8 cellular contexts compared by ENCODE assay signal in the genomic region with DNA sequence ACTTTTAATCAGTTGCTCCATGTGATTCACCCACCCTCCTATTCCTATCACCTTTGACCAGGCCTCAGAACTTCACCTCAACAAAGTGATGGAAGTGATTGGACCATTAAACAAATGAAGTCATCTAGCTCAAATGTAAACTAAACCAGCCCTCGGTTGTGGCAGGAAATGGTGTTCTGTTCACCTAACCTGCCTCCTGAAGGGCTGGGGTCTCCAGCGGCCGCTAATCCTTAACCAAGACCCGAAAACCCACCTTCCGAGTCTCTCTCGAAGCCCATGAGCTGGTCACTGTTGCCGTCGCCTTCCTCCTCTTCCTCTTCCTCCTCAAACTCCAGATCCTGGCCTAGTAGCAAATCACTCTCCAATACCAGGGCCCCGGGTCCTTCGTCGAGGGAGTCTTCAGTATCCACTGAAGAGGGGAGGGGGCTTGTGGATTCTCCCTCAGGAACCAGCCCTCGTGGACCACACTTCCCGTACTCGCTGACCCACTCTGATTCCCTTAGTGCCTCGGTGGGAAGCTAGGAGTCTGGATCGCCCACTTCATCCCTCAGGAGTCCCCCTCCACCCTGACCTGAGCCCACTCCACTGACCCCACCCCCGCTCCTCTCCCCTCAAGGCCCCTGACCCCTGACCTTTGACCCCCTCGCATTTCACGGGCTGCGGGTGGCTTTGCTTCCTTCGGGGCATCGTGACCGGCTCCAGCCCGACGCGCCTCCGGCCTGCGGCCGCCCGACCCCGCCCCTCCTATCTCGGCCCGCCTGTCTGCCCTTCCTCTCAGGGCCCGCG. TPM values are rescaled to one million over a fixed set of nuclear protein-coding genes. Genes with fewer than 3 reads are reported as not detected.
DNase-seq lines count a peak whose midpoint lies in the region; ATAC-seq lines count a peak whose summit lies in the region.

No MANE protein-coding gene starts in this region.

- no peaks in the 10 kb centered on the region for H4K20me1 ChIP-seq in GM23248 (ENCODE audit: insufficient read depth)

- H3K9ac ChIP-seq in GM23248 = peak overlapping the region; percentile 94

- peak overlapping the region; percentile 91 for H3K4me3 ChIP-seq in GM23248

- 0 to 2% methylated on average over 31 to 35 of the region's 35 CpGs for WGBS in GM23248 (ENCODE audit: low coverage in 1 of 2, low lambda C conversion rate in 2 of 2, missing lambda C conversion rate in 2 of 2), 2 experiments

- H3K36me3 ChIP-seq in GM23248 (ENCODE audit: low read depth) = no peaks in the 10 kb centered on the region

- no peak for ATAC-seq in GM18868 (IDR thresholded peaks at IDR 0.05; ENCODE audit: unreplicated experiment)

- peak overlapping the region; percentile 96 for H3K4me2 ChIP-seq in GM23248 (ENCODE audit: unreplicated experiment)

- H3K79me2 ChIP-seq in GM23248 (ENCODE audit: insufficient read depth) = peaks cover 43% of the 10 kb centered on the region

- H3K9me3 ChIP-seq in GM23248 (ENCODE audit: low read depth) = no peaks in the 10 kb centered on the region

- H3K27me3 ChIP-seq in GM23248 (replicated peaks; ENCODE audit: insufficient read depth) = no peaks in the 10 kb centered on the region

- H3F3A ChIP-seq in GM23248 (ENCODE audit: insufficient read depth) = peaks cover 33% of the 10 kb centered on the region

- H3K4me1 ChIP-seq in GM23248 (ENCODE audit: insufficient read depth) = peaks cover 8% of the 10 kb centered on the region

- peak overlapping the region; percentile 90 for H3K27ac ChIP-seq in GM23248

- peak overlapping the region; percentile 12; the same call in 1 of the 2 replicates for H2AFZ ChIP-seq in GM23248

- H3K9me2 ChIP-seq in GM23248 (ENCODE audit: insufficient read depth) = no peaks in the 10 kb centered on the region

- in situ Hi-C loops in GM23248 (cut with MboI) = no loop called here

- DNase-seq in DMS79 treated with DMSO at 0.1 percent for 48 hours (lab: John Stamatoyannopoulos, UW) (peak; percentile 8), GM23248 (peak; percentile 54), NCI-H2171 treated with DMSO at 0.1 percent for 48 hours (lab: John Stamatoyannopoulos, UW) (peak; percentile 41), glomerular visceral epithelial cell (ENCODE audit: extremely low spot score) (peak; percentile 24), nucleus accumbens (lab: John Stamatoyannopoulos, UW) (peak in 31 of 56 donors; percentile 53 to 89 (median 76)), NCI-H2107 (lab: John Stamatoyannopoulos, UW) (no peak)
- DNase-seq in activated T-helper 9 cell treated with anti-CD3 and anti-CD28 coated beads, Interleukin-2, amount 50 U/mL, for 16 hours (ENCODE audit: low read depth) = peak; percentile 29

RNA-seq across cellular contexts. Expression of a gene that starts 0.5 kb away (rescaled TPM):
- 6.7 and 9.5 TPM in 2 replicates for total RNA-seq in GM23248 (2014; rRNA removed; shearing (Covaris generic))
- 6.0 and 6.6 TPM in 2 replicates for polyA plus RNA-seq in GM23248 (2016; fragmentation: Nextera tagmentation; extraction: Ambion mirVana)

RNA-seq across cellular contexts. Expression of a gene that starts 9.6 kb away (rescaled TPM):
- total RNA-seq in GM23248 (2014; rRNA removed; shearing (Covaris generic)) = 163 and 193 TPM in 2 replicates
- 173 and 183 TPM in 2 replicates for polyA plus RNA-seq in GM23248 (2016; fragmentation: Nextera tagmentation; extraction: Ambion mirVana)

RNA-seq across cellular contexts. Expression of a gene that starts 9.9 kb away (rescaled TPM):
- total RNA-seq in GM23248 (2014; rRNA removed; shearing (Covaris generic)) = 26.6 and 29.2 TPM in 2 replicates
- 50.1 and 55.2 TPM in 2 replicates for polyA plus RNA-seq in GM23248 (2016; fragmentation: Nextera tagmentation; extraction: Ambion mirVana)

RNA-seq across cellular contexts. Expression of a gene that starts 23.5 kb away (rescaled TPM):
- 22.6 and 43.1 TPM in 2 replicates for total RNA-seq in GM23248 (2014; rRNA removed; shearing (Covaris generic))
- 23.8 and 26.4 TPM in 2 replicates for polyA plus RNA-seq in GM23248 (2016; fragmentation: Nextera tagmentation; extraction: Ambion mirVana)

RNA-seq across cellular contexts. Expression of a gene that starts 29.4 kb away (rescaled TPM):
- 75.1 and 81.5 TPM in 2 replicates for total RNA-seq in GM23248 (2014; rRNA removed; shearing (Covaris generic))
- polyA plus RNA-seq in GM23248 (2016; fragmentation: Nextera tagmentation; extraction: Ambion mirVana) = 72.4 and 72.7 TPM in 2 replicates
